In the genomic region with DNA sequence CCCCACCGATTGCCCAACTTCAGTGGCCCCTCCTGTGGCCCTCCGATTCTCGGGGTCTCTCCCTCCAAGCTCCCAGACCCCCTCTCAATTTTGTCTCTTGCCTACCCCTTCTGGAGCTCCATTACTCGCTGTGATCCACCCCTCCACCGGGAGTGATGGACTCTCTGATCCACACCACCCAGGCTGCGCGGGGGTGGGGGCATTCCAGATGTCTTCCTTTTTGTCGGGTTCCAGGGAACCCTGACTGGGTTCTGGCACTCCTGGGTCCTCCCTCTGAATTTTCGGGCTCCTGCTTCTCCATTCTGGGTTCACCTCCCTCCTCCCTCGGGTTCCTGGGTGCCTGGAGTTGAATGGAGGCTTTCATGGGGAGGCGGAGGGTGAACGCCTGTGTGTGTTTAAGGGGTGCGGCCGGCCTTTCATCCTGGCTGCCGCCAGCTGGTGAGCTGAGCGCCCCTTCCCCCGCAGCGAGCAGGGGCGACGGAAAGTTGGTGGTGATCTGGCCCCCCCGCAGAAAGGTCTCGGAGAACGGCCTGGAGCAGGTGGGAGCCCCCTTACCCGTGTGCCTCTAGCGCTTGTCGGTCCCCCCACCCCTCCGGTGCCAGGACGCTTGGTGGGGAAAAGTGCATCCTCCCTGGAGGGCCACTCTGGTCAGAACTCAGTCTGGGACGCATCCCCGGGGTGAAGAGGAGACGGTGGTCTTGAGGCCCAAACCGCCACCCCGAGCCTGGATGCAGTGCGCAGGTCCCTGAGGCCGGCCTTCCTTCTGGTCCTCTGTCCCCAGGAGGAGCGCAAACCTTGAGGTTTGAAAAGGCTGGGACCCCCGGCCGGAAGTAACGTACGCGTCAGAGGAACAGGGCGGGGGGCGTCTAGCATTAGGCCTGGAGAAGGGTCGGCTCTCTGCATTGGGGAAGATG, we compare ENCODE assay signal across 8 cellular contexts. TPM values are rescaled to one million over a fixed set of nuclear protein-coding genes. Genes with fewer than 3 reads are reported as not detected.
DNase-seq lines count a peak whose midpoint lies in the region; ATAC-seq, FAIRE-seq and TF ChIP-seq lines count a peak whose summit lies in the region.

No MANE protein-coding gene starts in this region.

- H3K27me3 ChIP-seq in bronchial epithelial cell (ENCODE audit: control insufficient read depth, insufficient read depth, low read length), result no peaks in the 10 kb centered on the region

- 0 to 4% methylated on average over 29 to 35 of the region's 44 CpGs for WGBS in lower leg skin, 2 donors

- no peak for TF ChIP-seq CTCF in bronchial epithelial cell (IDR thresholded peaks at IDR 0.05; ENCODE audit: insufficient read depth, low read length, severe bottlenecking)
- TF ChIP-seq CTCF in lower leg skin (IDR thresholded peaks at IDR 0.05), result no peak

- ATAC-seq in HG03045 (IDR thresholded peaks at IDR 0.05; ENCODE audit: unreplicated experiment), result no peak

- FAIRE-seq in bronchial epithelial cell (lab: Jason Lieb, UNC), result no peak

- intact Hi-C loops in lower leg skin (cut with DNase I; ENCODE audit: low total_unique reads), result loop anchor here (2.0 kb wide), 1 partner anchor 191 kb away; no protein-coding TSS in a partner anchor

- TF ChIP-seq POLR2A in lower leg skin (IDR thresholded peaks at IDR 0.05), result no peak

- no peaks in the 10 kb centered on the region for H3K36me3 ChIP-seq in bronchial epithelial cell (ENCODE audit: control insufficient read depth, insufficient read depth, low read length)

- DNase-seq in NCI-H146 (lab: John Stamatoyannopoulos, UW) (peak; percentile 58), NCI-H146 treated with DMSO at 0.1 percent for 48 hours (lab: John Stamatoyannopoulos, UW; ENCODE audit: unreplicated experiment) (no peak), NCI-H748 treated with DMSO at 0.1 percent for 48 hours (lab: John Stamatoyannopoulos, UW) (peak; percentile 28), bronchial epithelial cell (ENCODE audit: low read depth) (peak; percentile 30), lower leg skin (ENCODE audit: low spot score in 2 of 2) (peak in 1 of 2 donors; percentile 91), substantia nigra (lab: John Stamatoyannopoulos, UW) (peak in 26 of 49 donors; percentile 13 to 70 (median 42)), NCI-H446 (lab: John Stamatoyannopoulos, UW) (no peak)

- H3K4me3 ChIP-seq in bronchial epithelial cell (ENCODE audit: low read depth, low read length) (peak overlapping the region; percentile 58), lower leg skin (ENCODE audit: low read depth, poor library complexity, severe bottlenecking) (peak overlapping the region; percentile 51)

- H3K27ac ChIP-seq in substantia nigra (ENCODE audit: low read depth, low read length, poor library complexity, severe bottlenecking), result peak overlapping the region; percentile 97

RNA-seq across cellular contexts. Expression of gene MISP3, which starts 1.6 kb away (rescaled TPM):
- total RNA-seq in bronchial epithelial cell, result 0.26 and 1.4 TPM in 2 replicates
- 10 to 100 TPM in 3 of 4 donors, 1 to 10 TPM in 1; 9.1 to 26.2 (median 17.2) TPM for total RNA-seq in lower leg skin

RNA-seq across cellular contexts. Expression of gene C19orf67, which starts 11.4 kb away (rescaled TPM):
- total RNA-seq in bronchial epithelial cell (not detected in 2 replicates), lower leg skin (not detected)

RNA-seq across cellular contexts. Expression of gene PALM3, which starts 12.3 kb away (rescaled TPM):
- total RNA-seq in bronchial epithelial cell, result not detected in 2 replicates
- total RNA-seq in lower leg skin, result under 1 TPM in 1 of 4 donors, not detected in 3; 0.10 TPM

RNA-seq across cellular contexts. Expression of gene SAMD1, which starts 16.4 kb away (rescaled TPM):
- total RNA-seq in bronchial epithelial cell (14.7 and 16.8 TPM in 2 replicates), lower leg skin (10 to 100 TPM; 23.2 to 61.1 (median 33.2) TPM)

RNA-seq across cellular contexts. Expression of gene IL27RA, which starts 42.6 kb away (rescaled TPM):
- total RNA-seq in bronchial epithelial cell (0.26 TPM in 2 replicates), lower leg skin (1 to 10 TPM in 3 of 4 donors, under 1 TPM in 1; 0.27 to 2.7 (median 2.0) TPM)

Comparison
In these comparisons a context has a peak if more than half of its experiments do, and no peak if none do; other contexts are left out.
1. DNase-seq: peak in NCI-H146 (single experiment), NCI-H748 treated with DMSO at 0.1 percent for 48 hours (single experiment), bronchial epithelial cell (single experiment) and substantia nigra (26 of 49); none in NCI-H146 treated with DMSO at 0.1 percent for 48 hours (single experiment) and NCI-H446 (0 of 2).